In the genomic region with DNA sequence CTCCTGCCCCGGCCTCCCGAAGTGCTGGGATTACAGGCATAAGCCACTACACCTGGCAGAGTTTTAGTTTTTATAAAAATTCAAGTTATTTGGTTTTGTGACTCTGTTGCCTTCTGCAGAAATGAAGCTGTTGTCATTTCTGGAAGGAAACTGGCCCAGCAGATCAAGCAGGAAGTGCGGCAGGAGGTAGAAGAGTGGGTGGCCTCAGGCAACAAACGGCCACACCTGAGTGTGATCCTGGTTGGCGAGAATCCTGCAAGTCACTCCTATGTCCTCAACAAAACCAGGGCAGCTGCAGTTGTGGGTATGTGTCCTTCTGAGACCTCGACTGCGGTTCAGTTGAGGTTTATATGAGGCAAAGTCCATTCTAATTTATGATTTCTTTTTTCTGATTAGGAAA, we compare ENCODE assay signal across 1 cellular context.
TF ChIP-seq lines count a peak whose summit lies in the region.

No MANE protein-coding gene starts in this region.

TF ChIP-seq in A549, 52 proteins besides CTCF, POLR2A, EP300 and RAD21:
- no peak for TF ChIP-seq RARB (CRISPR knock-in tag; IDR thresholded peaks at IDR 0.05)
- TF ChIP-seq TP53 (CRISPR knock-in tag; IDR thresholded peaks at IDR 0.05), result no peak
- TF ChIP-seq FOXS1 (CRISPR knock-in tag; IDR thresholded peaks at IDR 0.05), result no peak
- no peak for TF ChIP-seq JUNB (IDR thresholded peaks at IDR 0.05)
- TF ChIP-seq MAFK (IDR thresholded peaks at IDR 0.05; ENCODE audit: partially characterized antibody), result no peak
- no peak for TF ChIP-seq HEYL (CRISPR knock-in tag; IDR thresholded peaks at IDR 0.05)
- no peak for TF ChIP-seq ZFP36 (IDR thresholded peaks at IDR 0.05; ENCODE audit: borderline replicate concordance, partially characterized antibody)
- no peak for TF ChIP-seq SREBF2 (IDR thresholded peaks at IDR 0.05)
- TF ChIP-seq, protein P1, sequence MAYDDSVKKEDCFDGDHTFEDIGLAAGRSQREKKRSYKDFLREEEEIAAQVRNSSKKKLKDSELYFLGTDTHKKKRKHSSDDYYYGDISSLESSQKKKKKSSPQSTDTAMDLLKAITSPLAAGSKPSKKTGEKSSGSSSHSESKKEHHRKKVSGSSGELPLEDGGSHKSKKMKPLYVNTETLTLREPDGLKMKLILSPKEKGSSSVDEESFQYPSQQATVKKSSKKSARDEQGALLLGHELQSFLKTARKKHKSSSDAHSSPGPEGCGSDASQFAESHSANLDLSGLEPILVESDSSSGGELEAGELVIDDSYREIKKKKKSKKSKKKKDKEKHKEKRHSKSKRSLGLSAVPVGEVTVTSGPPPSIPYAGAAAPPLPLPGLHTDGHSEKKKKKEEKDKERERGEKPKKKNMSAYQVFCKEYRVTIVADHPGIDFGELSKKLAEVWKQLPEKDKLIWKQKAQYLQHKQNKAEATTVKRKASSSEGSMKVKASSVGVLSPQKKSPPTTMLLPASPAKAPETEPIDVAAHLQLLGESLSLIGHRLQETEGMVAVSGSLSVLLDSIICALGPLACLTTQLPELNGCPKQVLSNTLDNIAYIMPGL (CRISPR knock-in tag; IDR thresholded peaks at IDR 0.05; ENCODE audit: borderline replicate concordance), result no peak
- TF ChIP-seq GATA3 (IDR thresholded peaks at IDR 0.05; ENCODE audit: borderline replicate concordance), result no peak
- no peak for TF ChIP-seq MYC (IDR thresholded peaks at IDR 0.05; ENCODE audit: borderline replicate concordance, low read length)
- TF ChIP-seq, protein P2, sequence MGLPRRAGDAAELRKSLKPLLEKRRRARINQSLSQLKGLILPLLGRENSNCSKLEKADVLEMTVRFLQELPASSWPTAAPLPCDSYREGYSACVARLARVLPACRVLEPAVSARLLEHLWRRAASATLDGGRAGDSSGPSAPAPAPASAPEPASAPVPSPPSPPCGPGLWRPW (IDR thresholded peaks at IDR 0.05), result no peak
- TF ChIP-seq, protein P3, sequence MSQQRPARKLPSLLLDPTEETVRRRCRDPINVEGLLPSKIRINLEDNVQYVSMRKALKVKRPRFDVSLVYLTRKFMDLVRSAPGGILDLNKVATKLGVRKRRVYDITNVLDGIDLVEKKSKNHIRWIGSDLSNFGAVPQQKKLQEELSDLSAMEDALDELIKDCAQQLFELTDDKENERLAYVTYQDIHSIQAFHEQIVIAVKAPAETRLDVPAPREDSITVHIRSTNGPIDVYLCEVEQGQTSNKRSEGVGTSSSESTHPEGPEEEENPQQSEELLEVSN (IDR thresholded peaks at IDR 0.05; ENCODE audit: borderline replicate concordance, low read depth), result no peak
- TF ChIP-seq BHLHE40 (IDR thresholded peaks at IDR 0.05; ENCODE audit: low read depth, low read length), result no peak
- TF ChIP-seq NPAS2 (CRISPR knock-in tag; IDR thresholded peaks at IDR 0.05; ENCODE audit: borderline replicate concordance), result no peak
- no peak for TF ChIP-seq EHF (CRISPR knock-in tag; IDR thresholded peaks at IDR 0.05)
TF ChIP-seq in A549: peak in this region for 0.
